19 cellular contexts compared by ENCODE assay signal in genomic region chr3:43865376-43865775, GRCh38.
DNase-seq lines count a peak whose midpoint lies in the region; ATAC-seq, FAIRE-seq and TF ChIP-seq lines count a peak whose summit lies in the region.
"Had no signal": no experiment of that assay in that cellular context is flagged by ENCODE, and none has a peak within 500 bp of the region (broad histone marks: within the 10 kb centered on the region; RNA-seq: fewer than 3 reads in every experiment).

No MANE protein-coding gene starts in this region.

- no peak overlapping the region for H3T11ph ChIP-seq in H9 (ENCODE audit: low read length)

- no peak overlapping the region for H2BK12ac ChIP-seq in H9 (ENCODE audit: insufficient read length, low read depth, low read length)

- no peaks in the 10 kb centered on the region for H3K23me2 ChIP-seq in H9 (ENCODE audit: insufficient read length, low read depth, low read length, poor library complexity, severe bottlenecking)

- H3K14ac ChIP-seq in H9 (ENCODE audit: insufficient read depth, low read length) = no peak overlapping the region

- H3K36me3 Mint-ChIP-seq in H9 (ENCODE audit: insufficient read depth in 1 of 3, low read depth in 3 of 3) (no peaks in the 10 kb centered on the region), osteocyte (ENCODE audit: unreplicated experiment) (no peaks in the 10 kb centered on the region), T-helper 17 cell (ENCODE audit: low read depth) (peaks cover 4% of the 10 kb centered on the region)
- H3K36me3 Mint-ChIP-seq in activated T-helper 17 cell treated with anti-CD3 and anti-CD28 coated beads, Interleukin-2, amount 50 U/mL, for 72 hours (ENCODE audit: low read depth) = no peaks in the 10 kb centered on the region
- H3K36me3 Mint-ChIP-seq: CD4-positive, CD25-positive, alpha-beta regulatory T cell had no signal

- no peak overlapping the region for H2BK15ac ChIP-seq in H9 (ENCODE audit: low read depth, low read length)

- H4K5ac ChIP-seq in H9 (ENCODE audit: insufficient read length, low read depth, low read length) = no peak overlapping the region

- H2AFZ ChIP-seq in H9 (ENCODE audit: low read length) = no peak overlapping the region

- DNase-seq in H9 (peak; percentile 21), ecto neural progenitor cell (ENCODE audit: low spot score) (peak; percentile 30), islet precursor cell (peak; percentile 38), osteocyte (ENCODE audit: extremely low spot score, unreplicated experiment) (peak; percentile 54), T-helper 17 cell (no peak), caudate nucleus (lab: John Stamatoyannopoulos, UW) (no peak), H54 (ENCODE audit: insufficient read length, low spot score) (no peak)
- DNase-seq: CD4-positive, CD25-positive, alpha-beta regulatory T cell; DND-41; HCEC 1CT; KG1; NCI-H1105 treated with DMSO at 0.1 percent for 48 hours; NCI-H2029 treated with DMSO at 0.1 percent for 48 hours; NCI-H345; NCI-H524 treated with DMSO at 0.1 percent for 48 hours; NCI-H82; Right ventricle myocardium superior had no signal

- H2BK120ac ChIP-seq in H9 (ENCODE audit: low read depth, low read length, poor library complexity, severe bottlenecking) = no peak overlapping the region

- H3K4me2 ChIP-seq in H9 (ENCODE audit: insufficient read depth, insufficient read length, low read length) = no peak overlapping the region

- H3K27me3 Mint-ChIP-seq in H9 (ENCODE audit: low read depth) (peaks cover 14% of the 10 kb centered on the region), osteocyte (ENCODE audit: unreplicated experiment) (no peaks in the 10 kb centered on the region), T-helper 17 cell (peaks cover 70% of the 10 kb centered on the region)
- peaks cover 41% of the 10 kb centered on the region for H3K27me3 Mint-ChIP-seq in activated T-helper 17 cell treated with anti-CD3 and anti-CD28 coated beads, Interleukin-2, amount 50 U/mL, for 72 hours

- H3K23ac ChIP-seq in H9 (ENCODE audit: insufficient read length, low read depth, low read length) = no peak overlapping the region

- H2BK5ac ChIP-seq in H9 (ENCODE audit: insufficient read length, low read length) = no peak overlapping the region

- H3K27ac ChIP-seq in H9 (ENCODE audit: insufficient read length, low read depth, low read length) (no peak overlapping the region), caudate nucleus (ENCODE audit: low read depth, low read length) (no peak overlapping the region)

- no peak for TF ChIP-seq POLR2A in H54 (IDR thresholded peaks at IDR 0.05; ENCODE audit: low read depth, low read length)

- H4K8ac ChIP-seq in H9 (replicated peaks; ENCODE audit: insufficient read length, low read depth, low read length) = no peak overlapping the region

- H3K56ac ChIP-seq in H9 (ENCODE audit: insufficient read length, low read depth, low read length) = no peak overlapping the region

- H3K9ac ChIP-seq in H9 (ENCODE audit: extremely low read depth, insufficient read length, low read length) = no peak overlapping the region

- H3K4me1 ChIP-seq in H9 (ENCODE audit: insufficient read depth, low read length) = no peaks in the 10 kb centered on the region

- H2AK5ac ChIP-seq in H9 (ENCODE audit: insufficient read length, low read length) = no peak overlapping the region

- H3K79me1 ChIP-seq in H9 (ENCODE audit: insufficient read depth, low read depth, low read length, poor library complexity, severe bottlenecking) = no peaks in the 10 kb centered on the region

- H3K27ac Mint-ChIP-seq in H9 (no peak overlapping the region), osteocyte (ENCODE audit: unreplicated experiment) (no peak overlapping the region), T-helper 17 cell (no peak overlapping the region)
- H3K27ac Mint-ChIP-seq in activated T-helper 17 cell treated with anti-CD3 and anti-CD28 coated beads, Interleukin-2, amount 50 U/mL, for 72 hours = no peak overlapping the region
- H3K27ac Mint-ChIP-seq: CD4-positive, CD25-positive, alpha-beta regulatory T cell had no signal

- no peak for ATAC-seq in activated T-helper 17 cell treated with anti-CD3 and anti-CD28 coated beads, Interleukin-2, amount 50 U/mL, for 72 hours (replicated peaks)
- ATAC-seq in T-helper 17 cell = no peak
- ATAC-seq: GM12878 had no signal

- no peak overlapping the region for H4K91ac ChIP-seq in H9 (ENCODE audit: insufficient read length, low read depth, low read length)

- no CpG with 5 or more reads among the region's 4 CpGs for WGBS in H9 (ENCODE audit: extremely low coverage, insufficient read length, low lambda C conversion rate)

- TF ChIP-seq CTCF in H9 (conservative IDR thresholded peaks at IDR 0.05) (no peak), osteocyte (IDR thresholded peaks at IDR 0.05) (no peak)

- H3K9me3 ChIP-seq in H9 (ENCODE audit: control insufficient read depth, low read depth, low read length) = no peaks in the 10 kb centered on the region
- H3K9me3 ChIP-seq in T-helper 17 cell (ENCODE audit: control insufficient read depth, low read length, poor library complexity, severe bottlenecking) = peaks cover 4% of the 10 kb centered on the region

- H3K9me3 Mint-ChIP-seq in H9 = no peaks in the 10 kb centered on the region
- H3K9me3 Mint-ChIP-seq in osteocyte (ENCODE audit: unreplicated experiment) = no peaks in the 10 kb centered on the region
- H3K9me3 Mint-ChIP-seq in activated T-helper 17 cell treated with anti-CD3 and anti-CD28 coated beads, Interleukin-2, amount 50 U/mL, for 72 hours = no peaks in the 10 kb centered on the region

- H2BK20ac ChIP-seq in H9 (ENCODE audit: low read depth, low read length, poor library complexity, severe bottlenecking) = no peak overlapping the region

- no peak for FAIRE-seq in H54 (lab: Jason Lieb, UNC)
- FAIRE-seq: GM12878 had no signal

- H3K4ac ChIP-seq in H9 (ENCODE audit: low read depth, low read length) = no peak overlapping the region

- H3K4me1 Mint-ChIP-seq in H9 (peaks cover 15% of the 10 kb centered on the region in 2 experiments), osteocyte (ENCODE audit: unreplicated experiment) (peaks cover 62% of the 10 kb centered on the region), T-helper 17 cell (no peaks in the 10 kb centered on the region)
- H3K4me1 Mint-ChIP-seq in activated T-helper 17 cell treated with anti-CD3 and anti-CD28 coated beads, Interleukin-2, amount 50 U/mL, for 72 hours = no peaks in the 10 kb centered on the region
- H3K4me1 Mint-ChIP-seq: CD4-positive, CD25-positive, alpha-beta regulatory T cell had no signal

- no peak overlapping the region for H3K18ac ChIP-seq in H9 (ENCODE audit: insufficient read length, low read depth, low read length)

- H4K20me1 ChIP-seq in H9 (ENCODE audit: control insufficient read depth, insufficient read depth, insufficient read length) = no peaks in the 10 kb centered on the region

- H3K4me3 Mint-ChIP-seq in H9 (no peak overlapping the region), osteocyte (ENCODE audit: unreplicated experiment) (no peak overlapping the region), T-helper 17 cell (no peak overlapping the region)
- no peak overlapping the region for H3K4me3 Mint-ChIP-seq in activated T-helper 17 cell treated with anti-CD3 and anti-CD28 coated beads, Interleukin-2, amount 50 U/mL, for 72 hours
- H3K4me3 Mint-ChIP-seq: CD4-positive, CD25-positive, alpha-beta regulatory T cell had no signal

- H3K79me2 ChIP-seq in H9 (ENCODE audit: insufficient read depth, low read length) = no peaks in the 10 kb centered on the region

- H3K27me3 ChIP-seq in H9 (ENCODE audit: insufficient read depth, low read length) = no peaks in the 10 kb centered on the region

Comparison
In these comparisons a context has a peak if more than half of its experiments do, and no peak if none do; other contexts are left out.
1. DNase-seq: peak in H9 (single experiment), ecto neural progenitor cell (single experiment), islet precursor cell (single experiment) and osteocyte (single experiment); none in T-helper 17 cell (0 of 3), caudate nucleus (0 of 61) and H54 (single experiment).